In genomic region chr19:5955638-5955935, GRCh38 we compare ENCODE assay signal across 16 cellular contexts. TPM values are rescaled to one million over a fixed set of nuclear protein-coding genes. Genes with fewer than 3 reads are reported as not detected.
DNase-seq lines count a peak whose midpoint lies in the region; ATAC-seq and TF ChIP-seq lines count a peak whose summit lies in the region.
"Had no signal": no experiment of that assay in that cellular context is flagged by ENCODE, and none has a peak within 500 bp of the region (broad histone marks: within the 10 kb centered on the region; RNA-seq: fewer than 3 reads in every experiment).

No MANE protein-coding gene starts in this region.

- 73 to 100% methylated on average over 2 of the region's 3 CpGs for WGBS in mesodermal cell (ENCODE audit: insufficient coverage in 2 of 2), 2 experiments

- ATAC-seq in CD4-positive, CD25-positive, alpha-beta regulatory T cell (ENCODE audit: low read depth in 2 of 2): no peak
- ATAC-seq in GM21381 (IDR thresholded peaks at IDR 0.05; ENCODE audit: unreplicated experiment): no peak
- ATAC-seq: foreskin keratinocyte, WTC11 had no signal

- peaks cover 5% of the 10 kb centered on the region for H3K36me3 ChIP-seq in CD4-positive, CD25-positive, alpha-beta regulatory T cell (ENCODE audit: control insufficient read depth, insufficient read depth, low read length)
- peaks cover 28% of the 10 kb centered on the region for H3K36me3 ChIP-seq in mesodermal cell (ENCODE audit: control insufficient read depth, insufficient read depth, low read length)
- H3K36me3 ChIP-seq: SJCRH30 had no signal

- intact Hi-C loops in activated T-helper 1 cell treated with anti-CD3 and anti-CD28 coated beads, Interleukin-12 subunit alpha, Interleukin-12 subunit beta, Interleukin-2, Interleukin-4 antibody, amounts not matched to agents 30 ng/mL and 10 ng/mL and 1 ng/mL, durations not matched to agents 14 hours and 24 hours and 36 hours (cut with micrococcal nuclease): loop anchor here (2.0 kb wide), 1 partner anchor 13 kb away; no protein-coding TSS in a partner anchor
- intact Hi-C loops in MCF 10A (cut with micrococcal nuclease): no loop called here

- peak overlapping the region; percentile 24 for H3K27ac ChIP-seq in CD4-positive, CD25-positive, alpha-beta regulatory T cell (ENCODE audit: insufficient read depth, low read length, poor library complexity, severe bottlenecking)
- peak overlapping the region; percentile 23 for H3K27ac ChIP-seq in mesodermal cell (ENCODE audit: low read depth, low read length, severe bottlenecking)
- H3K27ac ChIP-seq: foreskin keratinocyte had no signal

- H3K4me3 ChIP-seq in AG09309 (ENCODE audit: control insufficient read depth, low read depth, low read length) (no peak overlapping the region), mesodermal cell (ENCODE audit: extremely low read depth, insufficient read depth, low read length, poor library complexity, severe bottlenecking) (no peak overlapping the region)
- no peak overlapping the region for H3K4me3 ChIP-seq in CD4-positive, CD25-positive, alpha-beta regulatory T cell (ENCODE audit: low read depth, low read length)
- H3K4me3 ChIP-seq: SJCRH30 had no signal

- peak overlapping the region; percentile 31 to 100 (median 91) for H3K27ac Mint-ChIP-seq in CD4-positive, CD25-positive, alpha-beta regulatory T cell
- peak overlapping the region; percentile 18 for H3K27ac Mint-ChIP-seq in activated T-helper 1 cell treated with anti-CD3 and anti-CD28 coated beads, Interleukin-12 subunit alpha, Interleukin-12 subunit beta, Interleukin-2, Interleukin-4 antibody, amounts not matched to agents 30 ng/mL and 10 ng/mL and 1 ng/mL, durations not matched to agents 14 hours and 24 hours and 36 hours
- no peak overlapping the region for H3K27ac Mint-ChIP-seq in MCF 10A (ENCODE audit: low read depth, unreplicated experiment)
- H3K27ac Mint-ChIP-seq: H9, WTC11 had no signal

- H3K9me3 Mint-ChIP-seq in CD4-positive, CD25-positive, alpha-beta regulatory T cell: no peaks in the 10 kb centered on the region
- H3K9me3 Mint-ChIP-seq in activated T-helper 1 cell treated with anti-CD3 and anti-CD28 coated beads, Interleukin-12 subunit alpha, Interleukin-12 subunit beta, Interleukin-2, Interleukin-4 antibody, amounts not matched to agents 30 ng/mL and 10 ng/mL and 1 ng/mL, durations not matched to agents 14 hours and 24 hours and 36 hours: no peaks in the 10 kb centered on the region
- H3K9me3 Mint-ChIP-seq in MCF 10A (ENCODE audit: unreplicated experiment): no peaks in the 10 kb centered on the region
- H3K9me3 Mint-ChIP-seq: H9, naive B cell, type B pancreatic cell, WTC11 had no signal

- H3K36me3 Mint-ChIP-seq in CD4-positive, CD25-positive, alpha-beta regulatory T cell: peaks cover 5% of the 10 kb centered on the region
- peaks cover 12% of the 10 kb centered on the region for H3K36me3 Mint-ChIP-seq in activated T-helper 1 cell treated with anti-CD3 and anti-CD28 coated beads, Interleukin-12 subunit alpha, Interleukin-12 subunit beta, Interleukin-2, Interleukin-4 antibody, amounts not matched to agents 30 ng/mL and 10 ng/mL and 1 ng/mL, durations not matched to agents 14 hours and 24 hours and 36 hours (ENCODE audit: low read depth)
- peaks cover 18% of the 10 kb centered on the region for H3K36me3 Mint-ChIP-seq in MCF 10A (ENCODE audit: insufficient read depth, unreplicated experiment)
- H3K36me3 Mint-ChIP-seq: type B pancreatic cell, WTC11 had no signal

- POLR2A ChIA-PET in MCF 10A (lab: Yijun Ruan, JAX): interaction anchor here (1.0 to 1.1 kb wide), 2 partner anchors 11 to 12 kb away, joined by 3 to 4 read pairs; no protein-coding TSS in a partner anchor

- no peaks in the 10 kb centered on the region for H3K27me3 ChIP-seq in CD4-positive, CD25-positive, alpha-beta regulatory T cell (ENCODE audit: control insufficient read depth, insufficient read depth, low read length)
- H3K27me3 ChIP-seq: foreskin keratinocyte, SJCRH30 had no signal

- H3K4me1 ChIP-seq in CD4-positive, CD25-positive, alpha-beta regulatory T cell (ENCODE audit: control insufficient read depth, insufficient read depth, low read length, poor library complexity, severe bottlenecking): peaks cover 94% of the 10 kb centered on the region
- peaks cover 16% of the 10 kb centered on the region for H3K4me1 ChIP-seq in mesodermal cell (ENCODE audit: control insufficient read depth, insufficient read depth, low read length, poor library complexity, severe bottlenecking)
- H3K4me1 ChIP-seq: foreskin keratinocyte had no signal

- H3K4me3 Mint-ChIP-seq in CD4-positive, CD25-positive, alpha-beta regulatory T cell: peak overlapping the region in 1 of 4 donors; percentile 47
- no peak overlapping the region for H3K4me3 Mint-ChIP-seq in activated T-helper 1 cell treated with anti-CD3 and anti-CD28 coated beads, Interleukin-12 subunit alpha, Interleukin-12 subunit beta, Interleukin-2, Interleukin-4 antibody, amounts not matched to agents 30 ng/mL and 10 ng/mL and 1 ng/mL, durations not matched to agents 14 hours and 24 hours and 36 hours
- no peak overlapping the region for H3K4me3 Mint-ChIP-seq in MCF 10A (ENCODE audit: unreplicated experiment)
- H3K4me3 Mint-ChIP-seq: H9, naive B cell, WTC11 had no signal

- DNase-seq in AG09309 (ENCODE audit: low read depth) (peak; percentile 21), MCF 10A (ENCODE audit: unreplicated experiment) (no peak), SW 1271 (lab: John Stamatoyannopoulos, UW) (no peak)
- no peak for DNase-seq in CD4-positive, CD25-positive, alpha-beta regulatory T cell
- DNase-seq in activated T-helper 1 cell treated with anti-CD3 and anti-CD28 coated beads, Interleukin-12 subunit alpha, Interleukin-12 subunit beta, Interleukin-2, Interleukin-4 antibody, amounts not matched to agents 30 ng/mL and 10 ng/mL and 1 ng/mL, durations not matched to agents 14 hours and 24 hours and 36 hours (ENCODE audit: low spot score): no peak
- DNase-seq in central memory CD4-positive, alpha-beta T cell: no peak
- DNase-seq: foreskin keratinocyte, H9, kidney, naive B cell, NCI-H146, SJCRH30 had no signal

- H3K4me1 Mint-ChIP-seq in CD4-positive, CD25-positive, alpha-beta regulatory T cell: peaks cover 32 to 98% (median 62%) of the 10 kb centered on the region in 4 donors
- peaks cover 62% of the 10 kb centered on the region for H3K4me1 Mint-ChIP-seq in activated T-helper 1 cell treated with anti-CD3 and anti-CD28 coated beads, Interleukin-12 subunit alpha, Interleukin-12 subunit beta, Interleukin-2, Interleukin-4 antibody, amounts not matched to agents 30 ng/mL and 10 ng/mL and 1 ng/mL, durations not matched to agents 14 hours and 24 hours and 36 hours (ENCODE audit: low read depth)
- H3K4me1 Mint-ChIP-seq in MCF 10A (ENCODE audit: insufficient read depth, unreplicated experiment): peaks cover 32% of the 10 kb centered on the region

- no TSS peak for BruUV-seq in MCF 10A (replicated peaks; lab: Mats Ljungman, UMichigan)

- CTCF ChIA-PET in MCF 10A (lab: Yijun Ruan, JAX): interaction anchor here (1.1 to 5.1 kb wide), 2 partner anchors 12 to 151 kb away, joined by 3 to 48 read pairs; no protein-coding TSS in a partner anchor

- no peaks in the 10 kb centered on the region for H3K9me3 ChIP-seq in CD4-positive, CD25-positive, alpha-beta regulatory T cell (ENCODE audit: control insufficient read depth in 2 of 2, low read length in 2 of 2)
- no peaks in the 10 kb centered on the region for H3K9me3 ChIP-seq in mesodermal cell (ENCODE audit: control insufficient read depth, low read length)
- H3K9me3 ChIP-seq: SJCRH30 had no signal

- TF ChIP-seq CTCF in AG09309 (IDR thresholded peaks at IDR 0.05; ENCODE audit: control insufficient read depth, insufficient read depth, low read depth, low read length, missing control alignments): no peak
- no peak for TF ChIP-seq CTCF in MCF 10A (IDR thresholded peaks at IDR 0.05; ENCODE audit: unreplicated experiment)

- H3K27me3 Mint-ChIP-seq in CD4-positive, CD25-positive, alpha-beta regulatory T cell: no peaks in the 10 kb centered on the region
- H3K27me3 Mint-ChIP-seq in activated T-helper 1 cell treated with anti-CD3 and anti-CD28 coated beads, Interleukin-12 subunit alpha, Interleukin-12 subunit beta, Interleukin-2, Interleukin-4 antibody, amounts not matched to agents 30 ng/mL and 10 ng/mL and 1 ng/mL, durations not matched to agents 14 hours and 24 hours and 36 hours (ENCODE audit: insufficient read depth): no peaks in the 10 kb centered on the region
- no peaks in the 10 kb centered on the region for H3K27me3 Mint-ChIP-seq in MCF 10A (ENCODE audit: insufficient read depth, unreplicated experiment)
- H3K27me3 Mint-ChIP-seq: naive B cell, type B pancreatic cell had no signal

RNA-seq across cellular contexts. Expression of gene RANBP3, which starts 22.4 kb away (rescaled TPM):
- total RNA-seq in CD4-positive, CD25-positive, alpha-beta regulatory T cell: 106 TPM
- 10 to 100 TPM in 2 of 4 donors, 1 to 10 TPM in 2; 8.0 to 12.1 (median 10.0) TPM for polyA plus RNA-seq in CD4-positive, CD25-positive, alpha-beta regulatory T cell
- total RNA-seq in activated T-helper 1 cell treated with anti-CD3 and anti-CD28 coated beads, Interleukin-12 subunit alpha, Interleukin-12 subunit beta, Interleukin-2, Interleukin-4 antibody, amounts not matched to agents 30 ng/mL and 10 ng/mL and 1 ng/mL, durations not matched to agents 14 hours and 24 hours and 36 hours: 122 and 126 TPM in 2 replicates
- 62.1 TPM for polyA plus RNA-seq in mesodermal cell (2013, experiment 1 of 2)
- 52.9 TPM for polyA plus RNA-seq in mesodermal cell (2013, experiment 2 of 2)
- 57.9 and 59.5 TPM in 2 replicates for total RNA-seq in MCF 10A (2022)

RNA-seq across cellular contexts. Expression of gene CAPS, which starts 41.5 kb away (rescaled TPM):
- 38.8 TPM for total RNA-seq in CD4-positive, CD25-positive, alpha-beta regulatory T cell
- 1 to 10 TPM; 1.2 to 3.1 (median 2.8) TPM for polyA plus RNA-seq in CD4-positive, CD25-positive, alpha-beta regulatory T cell
- total RNA-seq in activated T-helper 1 cell treated with anti-CD3 and anti-CD28 coated beads, Interleukin-12 subunit alpha, Interleukin-12 subunit beta, Interleukin-2, Interleukin-4 antibody, amounts not matched to agents 30 ng/mL and 10 ng/mL and 1 ng/mL, durations not matched to agents 14 hours and 24 hours and 36 hours: 3.4 and 3.6 TPM in 2 replicates
- 3.2 TPM for polyA plus RNA-seq in mesodermal cell (2013, experiment 1 of 2)
- polyA plus RNA-seq in mesodermal cell (2013, experiment 2 of 2): 3.2 TPM
- total RNA-seq in MCF 10A (2022): 7.3 and 8.5 TPM in 2 replicates

RNA-seq across cellular contexts. Expression of gene VMAC, which starts 50.9 kb away (rescaled TPM):
- 25.0 TPM for total RNA-seq in CD4-positive, CD25-positive, alpha-beta regulatory T cell
- polyA plus RNA-seq in CD4-positive, CD25-positive, alpha-beta regulatory T cell: 1 to 10 TPM; 4.9 to 9.5 (median 7.5) TPM
- 3.5 and 4.2 TPM in 2 replicates for total RNA-seq in activated T-helper 1 cell treated with anti-CD3 and anti-CD28 coated beads, Interleukin-12 subunit alpha, Interleukin-12 subunit beta, Interleukin-2, Interleukin-4 antibody, amounts not matched to agents 30 ng/mL and 10 ng/mL and 1 ng/mL, durations not matched to agents 14 hours and 24 hours and 36 hours
- polyA plus RNA-seq in mesodermal cell (2013, experiment 1 of 2): 3.7 TPM
- polyA plus RNA-seq in mesodermal cell (2013, experiment 2 of 2): 2.8 TPM
- total RNA-seq in MCF 10A (2022): 6.6 and 7.0 TPM in 2 replicates

RNA-seq across cellular contexts. Expression of gene NDUFA11, which starts 52.0 kb away (rescaled TPM):
- total RNA-seq in CD4-positive, CD25-positive, alpha-beta regulatory T cell: 120 TPM
- 100 to 1,000 TPM; 408 to 499 (median 465) TPM for polyA plus RNA-seq in CD4-positive, CD25-positive, alpha-beta regulatory T cell
- 230 and 243 TPM in 2 replicates for total RNA-seq in activated T-helper 1 cell treated with anti-CD3 and anti-CD28 coated beads, Interleukin-12 subunit alpha, Interleukin-12 subunit beta, Interleukin-2, Interleukin-4 antibody, amounts not matched to agents 30 ng/mL and 10 ng/mL and 1 ng/mL, durations not matched to agents 14 hours and 24 hours and 36 hours
- 235 TPM for polyA plus RNA-seq in mesodermal cell (2013, experiment 1 of 2)
- 196 TPM for polyA plus RNA-seq in mesodermal cell (2013, experiment 2 of 2)
- 239 and 243 TPM in 2 replicates for total RNA-seq in MCF 10A (2022)
